In genomic region chr2:180728928-180729559, GRCh38 we compare ENCODE assay signal across 11 cellular contexts.
DNase-seq lines count a peak whose midpoint lies in the region; ATAC-seq and TF ChIP-seq lines count a peak whose summit lies in the region.
"Had no signal": no experiment of that assay in that cellular context is flagged by ENCODE, and none has a peak within 500 bp of the region (broad histone marks: within the 10 kb centered on the region; RNA-seq: fewer than 3 reads in every experiment).

No MANE protein-coding gene starts in this region.

- H3K36me3 ChIP-seq in hepatocyte (replicated peaks; ENCODE audit: insufficient read depth, low read depth), result no peaks in the 10 kb centered on the region

- H3K27me3 ChIP-seq in hepatocyte, result no peaks in the 10 kb centered on the region

- H3K9me3 ChIP-seq in hepatocyte (ENCODE audit: low read depth), result no peaks in the 10 kb centered on the region

- H3K4me3 ChIP-seq in astrocyte of the cerebellum (ENCODE audit: low read depth, low read length) (no peak overlapping the region), hepatocyte (no peak overlapping the region)

- H4K20me1 ChIP-seq in hepatocyte (ENCODE audit: insufficient read depth, poor library complexity, severe bottlenecking), result no peaks in the 10 kb centered on the region

- H3K9me2 ChIP-seq in hepatocyte (replicated peaks; ENCODE audit: insufficient read depth), result no peaks in the 10 kb centered on the region

- TF ChIP-seq CTCF in astrocyte of the cerebellum (IDR thresholded peaks at IDR 0.05; ENCODE audit: low read depth, low read length, missing control alignments), result no peak
- TF ChIP-seq CTCF in hepatocyte (IDR thresholded peaks at IDR 0.05; ENCODE audit: poor library complexity), result no peak

- no peaks in the 10 kb centered on the region for H3K4me1 ChIP-seq in hepatocyte (ENCODE audit: insufficient read depth)

- ATAC-seq in HG02840 (IDR thresholded peaks at IDR 0.05; ENCODE audit: low FRiP score, unreplicated experiment), result no peak
- no peak for ATAC-seq in left lobe of liver
- ATAC-seq in GM19463 (IDR thresholded peaks at IDR 0.05; ENCODE audit: unreplicated experiment), result no peak

- H3K79me2 ChIP-seq in hepatocyte, result no peaks in the 10 kb centered on the region

- 88% methylated on average over 2 of the region's 2 CpGs for WGBS in hepatocyte (ENCODE audit: low lambda C conversion rate, missing lambda C conversion rate)

- no peak overlapping the region for H3K27ac ChIP-seq in hepatocyte
- H3K27ac ChIP-seq: HL-60 had no signal

- peak overlapping the region; percentile 5 for H3K4me2 ChIP-seq in hepatocyte

- in situ Hi-C loops in astrocyte of the cerebellum (cut with HindIII; ENCODE audit: low sequenced_read_pairs), result no loop called here

- no peak overlapping the region for H2AFZ ChIP-seq in hepatocyte

- DNase-seq in AG08396 (ENCODE audit: low spot score), result peak; percentile 45
- DNase-seq in HS-5 (ENCODE audit: low read depth), result peak; percentile 79
- peak; percentile 88 for DNase-seq in astrocyte of the cerebellum (ENCODE audit: low read depth)
- no peak for DNase-seq in hepatocyte (ENCODE audit: low spot score)
- no peak for DNase-seq in activated CD4-positive, CD25-positive, alpha-beta regulatory T cell (lab: John Stamatoyannopoulos, UW)
- DNase-seq in left lobe of liver (ENCODE audit: low spot score), result no peak
- DNase-seq: CD4-positive, alpha-beta T cell; NCI-H1694 treated with DMSO at 0.1 percent for 48 hours had no signal

Comparison
In these comparisons a context has a peak if more than half of its experiments do, and no peak if none do; other contexts are left out.
1. DNase-seq: peak in AG08396 (single experiment), HS-5 (single experiment) and astrocyte of the cerebellum (single experiment); none in hepatocyte (single experiment), activated CD4-positive, CD25-positive, alpha-beta regulatory T cell (0 of 4) and left lobe of liver (single experiment).